1 cellular context compared by ENCODE assay signal in genomic region chr2:9809064-9809356, GRCh38.
TF ChIP-seq lines count a peak whose summit lies in the region.

No MANE protein-coding gene starts in this region.

TF ChIP-seq in GM23338, 12 proteins besides CTCF, POLR2A, EP300 and RAD21 (continued from another document):
- no peak for TF ChIP-seq REST (IDR thresholded peaks at IDR 0.05; ENCODE audit: unreplicated experiment)
- TF ChIP-seq ZNF114 (CRISPR knock-in tag; IDR thresholded peaks at IDR 0.05) = no peak
